Comparison of ENCODE assay signal across 16 cellular contexts in the genomic region with DNA sequence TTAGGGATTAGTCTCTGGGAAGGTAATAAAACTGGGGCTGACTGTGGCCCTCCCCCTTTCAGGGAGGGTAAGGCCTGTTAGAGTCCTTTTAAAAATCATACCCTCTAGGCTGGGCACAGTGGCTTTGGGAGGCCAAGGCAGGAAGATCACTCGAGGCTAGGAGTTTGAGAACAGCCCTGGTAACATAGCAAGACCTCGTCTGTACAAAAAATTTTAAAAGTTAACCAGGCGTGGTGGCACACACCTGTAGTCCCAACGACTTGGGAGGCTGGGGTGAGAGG.
DNase-seq lines count a peak whose midpoint lies in the region; ATAC-seq and TF ChIP-seq lines count a peak whose summit lies in the region.
"Had no signal": no experiment of that assay in that cellular context is flagged by ENCODE, and none has a peak within 500 bp of the region (broad histone marks: within the 10 kb centered on the region; RNA-seq: fewer than 3 reads in every experiment).

No MANE protein-coding gene starts in this region.

- intact Hi-C loops in left ventricle myocardium inferior (cut with micrococcal nuclease) = no loop called here
- intact Hi-C loops in left cardiac atrium (cut with DNase I) = no loop called here

- no peaks in the 10 kb centered on the region for H3K27me3 ChIP-seq in left ventricle myocardium inferior (ENCODE audit: low read depth)
- H3K27me3 ChIP-seq: BE2C, colonic mucosa had no signal

- H3K27me3 Mint-ChIP-seq in activated naive CD8-positive, alpha-beta T cell = no peaks in the 10 kb centered on the region
- H3K27me3 Mint-ChIP-seq in type B pancreatic cell = no peaks in the 10 kb centered on the region

- no peaks in the 10 kb centered on the region for H3K9me3 ChIP-seq in left ventricle myocardium inferior (replicated peaks)
- H3K9me3 ChIP-seq in mesodermal cell (ENCODE audit: control insufficient read depth, low read length) = no peaks in the 10 kb centered on the region
- H3K9me3 ChIP-seq: BE2C, colonic mucosa had no signal

- H3K4me1 ChIP-seq in left ventricle myocardium inferior (peaks cover 97% of the 10 kb centered on the region), mesodermal cell (ENCODE audit: control insufficient read depth, insufficient read depth, low read length, poor library complexity, severe bottlenecking) (peaks cover 69% of the 10 kb centered on the region)

- H3K36me3 ChIP-seq in left ventricle myocardium inferior (no peaks in the 10 kb centered on the region), mesodermal cell (ENCODE audit: control insufficient read depth, insufficient read depth, low read length) (peaks cover 24% of the 10 kb centered on the region)
- H3K36me3 ChIP-seq: BE2C, colonic mucosa had no signal

- ATAC-seq in left cardiac atrium (no peak), GM21619 (IDR thresholded peaks at IDR 0.05; ENCODE audit: unreplicated experiment) (no peak), HG03571 (IDR thresholded peaks at IDR 0.05; ENCODE audit: unreplicated experiment) (no peak), GM18909 (IDR thresholded peaks at IDR 0.05; ENCODE audit: poor library complexity, unreplicated experiment) (no peak)
- ATAC-seq: natural killer cell had no signal

- no peaks in the 10 kb centered on the region for H3K9me3 Mint-ChIP-seq in activated naive CD8-positive, alpha-beta T cell (ENCODE audit: low read depth)
- H3K9me3 Mint-ChIP-seq in type B pancreatic cell = no peaks in the 10 kb centered on the region
- H3K9me3 Mint-ChIP-seq: natural killer cell had no signal

- H3K27ac ChIP-seq in left ventricle myocardium inferior (replicated peaks) = peak overlapping the region; percentile 94
- peak overlapping the region; percentile 100 for H3K27ac ChIP-seq in mesodermal cell (ENCODE audit: low read depth, low read length, severe bottlenecking)
- H3K27ac ChIP-seq: colonic mucosa had no signal

- H3K4me3 ChIP-seq in left ventricle myocardium inferior (no peak overlapping the region), mesodermal cell (ENCODE audit: extremely low read depth, insufficient read depth, low read length, poor library complexity, severe bottlenecking) (no peak overlapping the region)
- H3K4me3 ChIP-seq: colonic mucosa had no signal

- TF ChIP-seq CTCF in left ventricle myocardium inferior (IDR thresholded peaks at IDR 0.05; ENCODE audit: borderline replicate concordance) = no peak
- TF ChIP-seq CTCF in type B pancreatic cell (conservative IDR thresholded peaks at IDR 0.05) = no peak

- H3K27ac Mint-ChIP-seq in activated naive CD8-positive, alpha-beta T cell = peak overlapping the region; percentile 28
- peak overlapping the region; percentile 98 for H3K27ac Mint-ChIP-seq in type B pancreatic cell

- H3K36me3 Mint-ChIP-seq in activated naive CD8-positive, alpha-beta T cell = peaks cover 2% of the 10 kb centered on the region
- H3K36me3 Mint-ChIP-seq in type B pancreatic cell = peaks cover 6% of the 10 kb centered on the region
- H3K36me3 Mint-ChIP-seq: natural killer cell had no signal

- H3K4me3 Mint-ChIP-seq in activated naive CD8-positive, alpha-beta T cell = no peak overlapping the region
- peak overlapping the region; percentile 17 for H3K4me3 Mint-ChIP-seq in type B pancreatic cell
- H3K4me3 Mint-ChIP-seq: natural killer cell had no signal

- WGBS in mesodermal cell (ENCODE audit: insufficient coverage in 2 of 2), 2 experiments = 89 to 96% methylated on average over 4 of the region's 4 CpGs

- peaks cover 10% of the 10 kb centered on the region for H3K4me1 Mint-ChIP-seq in activated naive CD8-positive, alpha-beta T cell (ENCODE audit: low read depth)
- peaks cover 59% of the 10 kb centered on the region for H3K4me1 Mint-ChIP-seq in type B pancreatic cell (ENCODE audit: unreplicated experiment)

- DNase-seq in left ventricle myocardium inferior (no peak), left cardiac atrium (no peak), type B pancreatic cell (ENCODE audit: extremely low spot score, unreplicated experiment) (no peak)
- DNase-seq: activated effector memory CD4-positive, alpha-beta T cell treated with Interleukin-2 at 50 U/mL for 16 hours; BE2C; colonic mucosa; GDM1; natural killer cell; NCI-H1092 treated with DMSO at 0.1 percent for 48 hours; NCI-H526 treated with DMSO at 0.1 percent for 48 hours; SHP77 treated with DMSO at 0.1 percent for 48 hours had no signal
